7 cellular contexts compared by ENCODE assay signal in the genomic region with DNA sequence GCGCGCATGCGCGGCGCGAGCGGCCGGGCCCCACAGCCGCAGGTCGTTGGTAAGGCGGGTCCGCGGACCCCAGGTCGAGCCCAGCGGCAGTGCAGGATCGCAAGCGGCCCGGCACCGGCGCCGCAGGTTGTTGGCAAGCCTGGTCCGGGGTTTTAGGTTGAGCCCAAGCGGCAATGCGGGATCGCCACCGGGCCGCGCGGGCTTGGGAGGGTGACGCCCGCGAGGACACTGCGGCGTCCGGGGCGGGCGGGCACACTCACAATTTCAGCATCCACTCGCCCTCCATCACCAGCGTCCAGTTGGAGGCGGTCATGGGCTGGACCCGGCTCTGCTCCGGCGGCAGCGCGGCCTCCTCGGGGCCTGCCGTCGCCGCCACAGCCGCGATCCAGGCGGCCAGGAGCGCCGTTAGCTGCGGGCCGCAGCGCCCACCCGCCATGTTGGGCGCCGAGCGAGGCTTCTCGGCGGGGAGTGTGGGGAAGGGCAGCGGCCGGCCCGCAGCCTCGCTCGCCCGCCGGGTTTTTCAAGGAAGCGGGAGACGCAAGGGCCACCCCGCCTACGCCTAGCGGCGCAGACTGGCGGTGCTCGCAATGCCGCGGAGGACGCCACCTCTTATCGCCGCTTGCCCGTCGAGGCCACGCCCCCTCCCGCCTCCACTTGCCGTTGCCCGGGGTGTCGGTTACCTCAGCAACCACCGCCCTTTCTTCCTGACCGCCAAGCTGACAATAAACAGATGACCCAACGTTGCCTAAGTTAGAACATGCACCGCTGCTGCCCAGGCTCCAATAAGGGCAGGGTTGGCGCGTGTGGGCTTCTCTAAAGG.
DNase-seq lines count a peak whose midpoint lies in the region; ATAC-seq and TF ChIP-seq lines count a peak whose summit lies in the region.

A gene with protein sequence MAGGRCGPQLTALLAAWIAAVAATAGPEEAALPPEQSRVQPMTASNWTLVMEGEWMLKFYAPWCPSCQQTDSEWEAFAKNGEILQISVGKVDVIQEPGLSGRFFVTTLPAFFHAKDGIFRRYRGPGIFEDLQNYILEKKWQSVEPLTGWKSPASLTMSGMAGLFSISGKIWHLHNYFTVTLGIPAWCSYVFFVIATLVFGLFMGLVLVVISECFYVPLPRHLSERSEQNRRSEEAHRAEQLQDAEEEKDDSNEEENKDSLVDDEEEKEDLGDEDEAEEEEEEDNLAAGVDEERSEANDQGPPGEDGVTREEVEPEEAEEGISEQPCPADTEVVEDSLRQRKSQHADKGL (minus strand): TSS at position 584 of the 820 bp plus-strand sequence. CDS start 148 bp downstream, at position 436.

- in situ Hi-C loops in astrocyte of the cerebellum (cut with HindIII; ENCODE audit: low sequenced_read_pairs): no loop called here

- DNase-seq in NCI-H187 (lab: John Stamatoyannopoulos, UW) (peak; percentile 91 to 98), T-helper 22 cell (ENCODE audit: low read depth) (peak; percentile 82), astrocyte of the cerebellum (ENCODE audit: low read depth) (peak; percentile 69), hepatic stellate cell (ENCODE audit: low spot score) (peak; percentile 95), retina (peak; percentile 96)

- H3K4me3 ChIP-seq in astrocyte of the cerebellum (ENCODE audit: low read depth, low read length): peak within 1 kb of the TSS; percentile 78

- ATAC-seq in GM18502 (IDR thresholded peaks at IDR 0.05; ENCODE audit: poor library complexity, unreplicated experiment): peak; percentile 90
- peak; percentile 90 for ATAC-seq in HG02943 (IDR thresholded peaks at IDR 0.05; ENCODE audit: low read depth, unreplicated experiment)

- peak; percentile 15 for TF ChIP-seq CTCF in astrocyte of the cerebellum (IDR thresholded peaks at IDR 0.05; ENCODE audit: low read depth, low read length, missing control alignments)

Comparison
In these comparisons a context has a peak if more than half of its experiments do, and no peak if none do; other contexts are left out.
1. Peak in every context shown above with its lines: DNase-seq, ATAC-seq and H3K4me3 ChIP-seq.